ENCODE assay signal across 8 cellular contexts in the genomic region with DNA sequence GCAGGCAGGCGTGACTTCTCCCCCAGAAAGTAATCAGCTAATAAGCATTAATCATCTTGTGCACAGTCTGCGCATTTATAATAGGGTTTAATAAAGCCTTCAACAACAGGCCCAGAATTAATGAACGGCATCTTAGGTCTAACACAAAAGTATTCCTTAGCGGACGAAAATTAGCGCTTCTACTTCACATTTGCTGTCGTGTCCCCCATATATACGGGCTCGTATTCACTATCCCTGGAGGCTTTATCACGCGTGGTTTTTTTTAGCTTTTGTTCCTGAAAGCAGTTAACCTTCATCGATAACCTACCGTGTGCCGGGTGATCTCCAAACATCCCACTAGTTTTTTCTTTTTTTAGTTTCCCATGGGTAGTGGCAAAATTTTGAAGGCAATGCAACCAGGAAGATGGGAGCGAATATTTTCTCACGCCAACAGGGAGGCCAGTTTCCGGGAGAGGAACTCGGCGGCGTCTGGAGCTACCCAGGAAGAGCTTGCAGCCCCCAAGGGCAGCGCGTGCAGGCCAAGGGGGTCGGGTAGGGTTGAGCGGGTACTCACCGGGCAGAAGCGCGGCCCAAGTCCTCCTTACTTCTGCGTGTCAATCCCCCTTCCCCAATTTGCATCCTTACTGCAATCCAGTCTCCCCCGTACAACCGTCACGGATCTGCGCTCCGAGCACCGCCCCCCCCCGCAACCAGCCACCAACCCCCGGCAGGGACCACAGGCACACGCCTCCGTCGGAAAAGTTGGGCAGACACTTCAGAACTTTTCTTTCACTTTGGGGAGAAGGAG. TPM values are rescaled to one million over a fixed set of nuclear protein-coding genes. Genes with fewer than 3 reads are reported as not detected.
DNase-seq lines count a peak whose midpoint lies in the region; ATAC-seq and TF ChIP-seq lines count a peak whose summit lies in the region.

No MANE protein-coding gene starts in this region.

- H3K4me3 ChIP-seq in PC-3 (ENCODE audit: low read length) (peak overlapping the region; percentile 79), fibroblast of mammary gland (ENCODE audit: control insufficient read depth, low read depth, low read length) (peak overlapping the region; percentile 90), trophoblast cell (ENCODE audit: low read depth, low read length) (peak overlapping the region; percentile 78)

- no peak overlapping the region for H4K8ac ChIP-seq in trophoblast cell (ENCODE audit: low read depth, low read length)

- WGBS in trophoblast cell (ENCODE audit: extremely low coverage, insufficient coverage, insufficient read length): no CpG with 5 or more reads among the region's 39 CpGs

- intact Hi-C loops in PC-3 (cut with micrococcal nuclease): loop anchor here (2.0 kb wide), 1 partner anchor 243 kb away; a partner anchor contains a TSS

- H3K79me2 ChIP-seq in PC-3 (ENCODE audit: low read length) (peaks cover 69% of the 10 kb centered on the region), trophoblast cell (ENCODE audit: control insufficient read depth, insufficient read depth, low read length, poor library complexity) (peaks cover 3% of the 10 kb centered on the region)

- H3K4me2 ChIP-seq in PC-3 (ENCODE audit: low read length) (peak overlapping the region; percentile 84), trophoblast cell (ENCODE audit: low read length) (peak overlapping the region; percentile 82)

- ATAC-seq in PC-3: no peak
- no peak for ATAC-seq in HG02610 (IDR thresholded peaks at IDR 0.05; ENCODE audit: unreplicated experiment)

- no peak overlapping the region for H4K12ac ChIP-seq in trophoblast cell (ENCODE audit: low read depth, low read length)

- H3K23ac ChIP-seq in trophoblast cell (ENCODE audit: low read length): no peak overlapping the region

- H3K36me3 ChIP-seq in PC-3 (ENCODE audit: low read depth, low read length) (no peaks in the 10 kb centered on the region), trophoblast cell (ENCODE audit: control insufficient read depth in 1 of 2, insufficient read depth in 2 of 2, low read length in 2 of 2) (no peaks in the 10 kb centered on the region)

- H3K4me1 ChIP-seq in PC-3 (ENCODE audit: insufficient read depth, low read length): peaks cover 45% of the 10 kb centered on the region
- peaks cover 20 to 25% of the 10 kb centered on the region in 2 experiments for H3K4me1 ChIP-seq in trophoblast cell (ENCODE audit: control insufficient read depth in 1 of 2, insufficient read depth in 2 of 2, low read length in 2 of 2)

- H2BK5ac ChIP-seq in trophoblast cell (ENCODE audit: low read depth, low read length, poor library complexity): no peak overlapping the region

- H3K27ac ChIP-seq in PC-3 (ENCODE audit: low read length) (peak overlapping the region; percentile 57), trophoblast cell (ENCODE audit: low read depth, low read length) (no peak overlapping the region)

- H3K18ac ChIP-seq in trophoblast cell (ENCODE audit: low read length): peak overlapping the region; percentile 41

- CTCF ChIA-PET in PC-3 (lab: Charles Lee): no interaction called here
- CTCF ChIA-PET in HEK293T (lab: Yijun Ruan, JAX): no interaction called here

- POLR2A ChIA-PET in PC-3 (lab: Charles Lee; ENCODE audit: unreplicated experiment) (interaction anchor here (0.7 kb wide), 2 partner anchors 13 to 33 kb away, joined by 6 to 7 read pairs; no protein-coding TSS in a partner anchor), HEK293T (lab: Yijun Ruan, JAX) (no interaction called here)

- H4K20me1 ChIP-seq in PC-3 (ENCODE audit: low read length): peaks cover 17% of the 10 kb centered on the region; the same call in 1 of the 2 replicates

- peaks cover 14% of the 10 kb centered on the region for H3K79me1 ChIP-seq in trophoblast cell (ENCODE audit: low read length)

- H3K27me3 ChIP-seq in PC-3 (ENCODE audit: low read length): no peaks in the 10 kb centered on the region
- H3K27me3 ChIP-seq in trophoblast cell (ENCODE audit: insufficient read depth, low read length): peaks cover 19% of the 10 kb centered on the region

- DNase-seq in GM03348 (ENCODE audit: low spot score): peak; percentile 56
- DNase-seq in PC-3: peak; percentile 22
- DNase-seq in fibroblast of mammary gland (ENCODE audit: low read depth): no peak
- DNase-seq in trophoblast cell: no peak
- no peak for DNase-seq in NCI-H1694 (lab: John Stamatoyannopoulos, UW)
- no peak for DNase-seq in HEK293T (ENCODE audit: extremely low spot score)
- no peak for DNase-seq in medulla oblongata (ENCODE audit: extremely low spot score)

- no peak overlapping the region for H2AK5ac ChIP-seq in trophoblast cell (ENCODE audit: low read length)

- no peaks in the 10 kb centered on the region for H3K9me2 ChIP-seq in PC-3 (replicated peaks; ENCODE audit: low read length)

- H3K14ac ChIP-seq in trophoblast cell (ENCODE audit: low read length): no peak overlapping the region

- H3F3A ChIP-seq in PC-3 (ENCODE audit: low read length, unreplicated experiment): peaks cover 1% of the 10 kb centered on the region

- no peak overlapping the region for H3K4ac ChIP-seq in trophoblast cell (ENCODE audit: low read depth, low read length)

- no peak overlapping the region for H2BK12ac ChIP-seq in trophoblast cell (ENCODE audit: low read length)

- no peaks in the 10 kb centered on the region for H3K9me3 ChIP-seq in PC-3 (ENCODE audit: low read length)
- no peaks in the 10 kb centered on the region for H3K9me3 ChIP-seq in trophoblast cell (ENCODE audit: insufficient read depth, low read depth, low read length)

- TF ChIP-seq CTCF in PC-3 (conservative IDR thresholded peaks at IDR 0.05; ENCODE audit: low read depth, low read length) (no peak), fibroblast of mammary gland (conservative IDR thresholded peaks at IDR 0.05; ENCODE audit: control insufficient read depth, insufficient read depth, low read depth, low read length) (no peak)

- no peak overlapping the region for H2BK120ac ChIP-seq in trophoblast cell (ENCODE audit: insufficient read depth, low read length, poor library complexity)

- H4K91ac ChIP-seq in trophoblast cell (ENCODE audit: low read depth, low read length): no peak overlapping the region

- H2AFZ ChIP-seq in PC-3 (ENCODE audit: low read length): peak overlapping the region; percentile 68
- H2AFZ ChIP-seq in trophoblast cell (ENCODE audit: insufficient read depth, low read length, poor library complexity): no peak overlapping the region

- BruUV-seq in PC-3 (replicated peaks; lab: Mats Ljungman, UMichigan): TSS peak; percentile 31

- H3K9ac ChIP-seq in PC-3 (ENCODE audit: low read length) (peak overlapping the region; percentile 88), trophoblast cell (ENCODE audit: low read length) (no peak overlapping the region)

TF ChIP-seq in HEK293T, 16 proteins besides CTCF, POLR2A, EP300 and RAD21:
- TF ChIP-seq ARNT (IDR thresholded peaks at IDR 0.05): no peak
- TF ChIP-seq BHLHE40 (IDR thresholded peaks at IDR 0.05; ENCODE audit: borderline replicate concordance): no peak
- TF ChIP-seq, protein P1, sequence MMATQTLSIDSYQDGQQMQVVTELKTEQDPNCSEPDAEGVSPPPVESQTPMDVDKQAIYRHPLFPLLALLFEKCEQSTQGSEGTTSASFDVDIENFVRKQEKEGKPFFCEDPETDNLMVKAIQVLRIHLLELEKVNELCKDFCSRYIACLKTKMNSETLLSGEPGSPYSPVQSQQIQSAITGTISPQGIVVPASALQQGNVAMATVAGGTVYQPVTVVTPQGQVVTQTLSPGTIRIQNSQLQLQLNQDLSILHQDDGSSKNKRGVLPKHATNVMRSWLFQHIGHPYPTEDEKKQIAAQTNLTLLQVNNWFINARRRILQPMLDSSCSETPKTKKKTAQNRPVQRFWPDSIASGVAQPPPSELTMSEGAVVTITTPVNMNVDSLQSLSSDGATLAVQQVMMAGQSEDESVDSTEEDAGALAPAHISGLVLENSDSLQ (IDR thresholded peaks at IDR 0.05): no peak
- TF ChIP-seq SP1 (IDR thresholded peaks at IDR 0.05): no peak
- no peak for TF ChIP-seq NFRKB (IDR thresholded peaks at IDR 0.05)
- TF ChIP-seq ELF4 (IDR thresholded peaks at IDR 0.05): no peak

RNA-seq across cellular contexts. Expression of a gene that starts 1.5 kb away (rescaled TPM):
- 18.4 and 24.8 TPM in 2 replicates for total RNA-seq in PC-3 (2014; rRNA removed)
- polyA plus RNA-seq in trophoblast cell (2013): 2.3 and 2.5 TPM in 2 replicates

Comparison
In these comparisons a context has a peak if more than half of its experiments do, and no peak if none do; other contexts are left out.
1. DNase-seq: peak in GM03348 (single experiment) and PC-3 (single experiment); none in fibroblast of mammary gland (single experiment), trophoblast cell (0 of 2), NCI-H1694 (single experiment), HEK293T (single experiment) and medulla oblongata (single experiment).
2. Peak in every context shown above with its lines, with median percentiles within 50 percentile points of each other: H3K4me3 ChIP-seq.